16 cellular contexts compared by ENCODE assay signal in genomic region chr3:90054306-90054705, GRCh38.
"Had no signal": no experiment of that assay in that cellular context is flagged by ENCODE, and none has a peak within 500 bp of the region (broad histone marks: within the 10 kb centered on the region; RNA-seq: fewer than 3 reads in every experiment).

No MANE protein-coding gene starts in this region.

- H3K9me3 ChIP-seq: tibial artery had no signal

- DNase-seq: activated CD4-positive, alpha-beta T cell treated with anti-CD3 and anti-CD28 coated beads for 1 hour; activated CD8-positive, alpha-beta memory T cell treated with anti-CD3 and anti-CD28 coated beads for 24 hours; activated gamma-delta T cell; amniotic stem cell; effector memory CD8-positive, alpha-beta T cell; head of caudate nucleus; kidney; mesendoderm; stimulated activated CD4-positive, alpha-beta T cell treated with anti-CD3 and anti-CD28 coated beads, Interleukin-2, amount 100 ng/mL, for 24 hours; stimulated activated naive CD4-positive, alpha-beta T cell treated with Interleukin-2 at 50 U/mL for 16 hours; substantia nigra; SW 1271; tibial artery; WERI-Rb-1 had no signal

- H3K4me3 ChIP-seq: cardiac muscle cell, tibial artery had no signal

- H3K27me3 ChIP-seq: cardiac muscle cell, tibial artery had no signal

- H3K27ac ChIP-seq: cardiac muscle cell, WERI-Rb-1 had no signal

- ATAC-seq: activated naive CD4-positive, alpha-beta T cell treated with anti-CD3 and anti-CD28 coated beads, Interleukin-2, amount 50 U/mL, for 72 hours; effector memory CD8-positive, alpha-beta T cell had no signal

- H3K36me3 ChIP-seq: cardiac muscle cell, tibial artery, WERI-Rb-1 had no signal
